19 cellular contexts compared by ENCODE assay signal in the genomic region with DNA sequence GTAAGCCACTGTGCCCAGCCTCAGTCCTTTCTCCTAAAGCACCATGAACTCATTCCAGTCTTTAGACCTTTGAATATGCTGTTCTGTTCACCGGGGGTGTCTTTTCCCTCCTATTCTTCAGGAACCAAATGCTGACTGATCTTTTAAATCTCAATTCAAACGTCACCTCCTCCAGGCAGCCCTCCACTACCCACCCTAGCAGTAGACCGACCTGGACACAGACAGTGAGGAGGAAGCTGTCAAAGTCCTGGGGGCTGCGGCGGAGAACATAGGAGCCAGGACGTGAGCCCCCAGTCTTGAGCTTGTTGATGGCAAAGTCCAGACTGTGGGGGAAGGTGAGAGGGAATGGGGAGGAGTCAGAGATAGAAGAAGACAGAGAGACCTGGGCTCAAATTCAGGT. TPM values are rescaled to one million over a fixed set of nuclear protein-coding genes. Genes with fewer than 3 reads are reported as not detected.
A peak's percentile ranks its signal among the peaks of the same experiment; 100 is the strongest.
DNase-seq lines count a peak whose midpoint lies in the region; ATAC-seq, FAIRE-seq and TF ChIP-seq lines count a peak whose summit lies in the region.
"Had no signal": no experiment of that assay in that cellular context is flagged by ENCODE, and none has a peak within 500 bp of the region (broad histone marks: within the 10 kb centered on the region; RNA-seq: fewer than 3 reads in every experiment).

No MANE protein-coding gene starts in this region.

- TF ChIP-seq EP300 in A549 (IDR thresholded peaks at IDR 0.05) = no peak

- intact Hi-C loops in CD8-positive, alpha-beta T cell (cut with DNase I, micrococcal nuclease) = no loop called here
- intact Hi-C loops in upper lobe of right lung (cut with DNase I) = no loop called here

- peaks cover 6% of the 10 kb centered on the region for H3K4me1 ChIP-seq in A549
- peaks cover 27% of the 10 kb centered on the region for H3K4me1 ChIP-seq in CD8-positive, alpha-beta T cell (ENCODE audit: insufficient read depth, low read length)
- H3K4me1 ChIP-seq in upper lobe of right lung = no peaks in the 10 kb centered on the region

- peak overlapping the region; percentile 18 for H3K27ac Mint-ChIP-seq in CD8-positive, alpha-beta T cell
- H3K27ac Mint-ChIP-seq in nephron progenitor cell = no peak overlapping the region

- H3K4me3 ChIP-seq in A549 (no peak overlapping the region), upper lobe of right lung (no peak overlapping the region), MG63 (no peak overlapping the region)
- H3K4me3 ChIP-seq in CD8-positive, alpha-beta T cell (ENCODE audit: low read depth, low read length) = no peak overlapping the region

- no peak for ATAC-seq in A549
- ATAC-seq in CD8-positive, alpha-beta T cell = no peak
- no peak for ATAC-seq in upper lobe of right lung
- ATAC-seq in GM18873 (IDR thresholded peaks at IDR 0.05; ENCODE audit: low FRiP score, unreplicated experiment) = no peak

- POLR2A ChIA-PET in A549 (lab: Yijun Ruan, JAX) = no interaction called here
- POLR2A ChIA-PET in CD8-positive, alpha-beta T cell (lab: Charles Lee) = interaction anchor here (1.0 kb wide), 1 partner anchor 9 kb away, joined by 4 read pairs; no protein-coding TSS in a partner anchor

- 73% methylated on average over 6 of the region's 6 CpGs for WGBS in A549 (ENCODE audit: missing lambda C conversion rate)

- H3K4me2 ChIP-seq in A549 = no peak overlapping the region

- no peak for TF ChIP-seq CTCF in A549 (IDR thresholded peaks at IDR 0.05)
- TF ChIP-seq CTCF in CD8-positive, alpha-beta T cell (IDR thresholded peaks at IDR 0.05) = no peak
- no peak for TF ChIP-seq CTCF in nephron progenitor cell (IDR thresholded peaks at IDR 0.05)
- TF ChIP-seq CTCF in upper lobe of right lung (IDR thresholded peaks at IDR 0.05) = no peak

- CTCF ChIA-PET in A549 (lab: Yijun Ruan, JAX) = interaction anchor here (0.7 to 5.4 kb wide), 3 partner anchors 16 to 157 kb away, joined by 3 to 19 read pairs (median 3); no protein-coding TSS in a partner anchor
- CTCF ChIA-PET in CD8-positive, alpha-beta T cell (lab: Charles Lee) = interaction anchor here (1.3 kb wide), 1 partner anchor 15 kb away, joined by 5 read pairs; no protein-coding TSS in a partner anchor

- H3K4me3 Mint-ChIP-seq in CD8-positive, alpha-beta T cell = no peak overlapping the region
- H3K4me3 Mint-ChIP-seq in nephron progenitor cell = peak overlapping the region; percentile 18

- H3K4me1 Mint-ChIP-seq in CD8-positive, alpha-beta T cell (ENCODE audit: low read depth) = peaks cover 34% of the 10 kb centered on the region
- peaks cover 25% of the 10 kb centered on the region for H3K4me1 Mint-ChIP-seq in nephron progenitor cell

- DNase-seq in A549 (ENCODE audit: low read depth in 1 of 2, low spot score in 1 of 2) (no peak), nephron progenitor cell (no peak), upper lobe of right lung (no peak), MG63 (no peak)
- DNase-seq in CD8-positive, alpha-beta T cell = no peak
- DNase-seq: ACHN, Calu3, DMS53, H7, NCI-H1092, NCI-H146, NCI-H2081, NCI-H748 treated with DMSO at 0.1 percent for 48 hours, OCI-M1, RPMI8226, SIG-M5 had no signal

- no peaks in the 10 kb centered on the region for H3K27me3 ChIP-seq in CD8-positive, alpha-beta T cell (ENCODE audit: insufficient read depth, low read length)
- no peaks in the 10 kb centered on the region for H3K27me3 ChIP-seq in upper lobe of right lung
- peaks cover 22% of the 10 kb centered on the region for H3K27me3 ChIP-seq in MG63

- no peak for FAIRE-seq in A549 (lab: Jason Lieb, UNC)

- peaks cover 83% of the 10 kb centered on the region for H3K36me3 ChIP-seq in CD8-positive, alpha-beta T cell (ENCODE audit: insufficient read depth, low read length)
- H3K36me3 ChIP-seq in upper lobe of right lung = peaks cover 9% of the 10 kb centered on the region
- no peaks in the 10 kb centered on the region for H3K36me3 ChIP-seq in MG63

- H3K9me3 ChIP-seq in A549 (no peaks in the 10 kb centered on the region), upper lobe of right lung (no peaks in the 10 kb centered on the region), MG63 (no peaks in the 10 kb centered on the region)
- no peaks in the 10 kb centered on the region for H3K9me3 ChIP-seq in CD8-positive, alpha-beta T cell (ENCODE audit: low read length)

- H3K27me3 Mint-ChIP-seq in CD8-positive, alpha-beta T cell (ENCODE audit: low read depth) = no peaks in the 10 kb centered on the region
- peaks cover 78% of the 10 kb centered on the region for H3K27me3 Mint-ChIP-seq in nephron progenitor cell (ENCODE audit: low read depth, poor library complexity)

- no peak overlapping the region for H3K27ac ChIP-seq in A549
- H3K27ac ChIP-seq in CD8-positive, alpha-beta T cell (ENCODE audit: low read depth, low read length) = no peak overlapping the region
- H3K27ac ChIP-seq in upper lobe of right lung = no peak overlapping the region

- H3K36me3 Mint-ChIP-seq in CD8-positive, alpha-beta T cell = peaks cover 87% of the 10 kb centered on the region
- H3K36me3 Mint-ChIP-seq in nephron progenitor cell (ENCODE audit: low read depth) = no peaks in the 10 kb centered on the region

- no peak for TF ChIP-seq POLR2A in A549 (IDR thresholded peaks at IDR 0.05; ENCODE audit: low read length)

- no peaks in the 10 kb centered on the region for H3K9me3 Mint-ChIP-seq in CD8-positive, alpha-beta T cell
- no peaks in the 10 kb centered on the region for H3K9me3 Mint-ChIP-seq in nephron progenitor cell

- no peak for TF ChIP-seq RAD21 in A549 (conservative IDR thresholded peaks at IDR 0.05 in 1 of 2, IDR thresholded peaks at IDR 0.05 in 1 of 2)

TF ChIP-seq in A549, 52 proteins besides CTCF, POLR2A, EP300 and RAD21:
- peak; percentile 69 for TF ChIP-seq ZFP36 (IDR thresholded peaks at IDR 0.05; ENCODE audit: borderline replicate concordance, partially characterized antibody)
- no peak for TF ChIP-seq ZC3H11A (IDR thresholded peaks at IDR 0.05)
- no peak for TF ChIP-seq SREBF2 (IDR thresholded peaks at IDR 0.05)
TF ChIP-seq in A549: peak in this region for 1.

RNA-seq across cellular contexts. Expression of gene JAK3, which starts 7.8 kb away (rescaled TPM):
- polyA plus RNA-seq in A549 (2011; rRNA removed) = 0.89 and 1.2 TPM in 2 replicates
- polyA plus RNA-seq in A549 (2012; cell fraction: cytosol; rRNA removed) = 0.26 and 0.38 TPM in 2 replicates
- polyA plus RNA-seq in A549 (2012; cell fraction: nucleus; rRNA removed) = 0.91 and 0.95 TPM in 2 replicates
- 0.24 to 0.40 TPM (median 0.31 TPM) in 3 replicates for polyA plus RNA-seq in A549 (2017; fragmentation: RNase III; extraction: RNeasy Plus Mini Kit Qiagen cat#74134 plus additional on column Dnase treatment)
- 2.6 and 2.8 TPM in 2 replicates for polyA minus RNA-seq in A549 (2011; rRNA and poly(A)+ RNA removed)
- 100 to 1,000 TPM; 113 to 119 TPM for total RNA-seq in CD8-positive, alpha-beta T cell
- 15.1 TPM for total RNA-seq in upper lobe of right lung
- total RNA-seq in MG63 (2014; rRNA removed; shearing (Covaris generic); ENCODE audit: low replicate concordance) = not detected in 2 replicates
- total RNA-seq: Calu3, MCF 10A had no signal

RNA-seq across cellular contexts. Expression of gene INSL3, which starts 18.7 kb away (rescaled TPM):
- polyA plus RNA-seq in A549 (2011; rRNA removed) (0.27 and 1.2 TPM in 2 replicates), A549 (2017; fragmentation: RNase III; extraction: RNeasy Plus Mini Kit Qiagen cat#74134 plus additional on column Dnase treatment) (0.25 to 0.32 TPM (median 0.28 TPM) in 3 replicates)
- polyA plus RNA-seq in A549 (2012; cell fraction: cytosol; rRNA removed) = 0.13 and 0.49 TPM in 2 replicates
- polyA plus RNA-seq in A549 (2012; cell fraction: nucleus; rRNA removed) = 0.58 TPM in 1 of 2 replicates, not detected in the other
- polyA minus RNA-seq in A549 (2011; rRNA and poly(A)+ RNA removed) = 1.5 TPM in 1 of 2 replicates, not detected in the other
- 1 to 10 TPM; 6.1 to 7.6 TPM for total RNA-seq in CD8-positive, alpha-beta T cell
- not detected for total RNA-seq in upper lobe of right lung
- total RNA-seq in MG63 (2014; rRNA removed; shearing (Covaris generic); ENCODE audit: low replicate concordance) = not detected in 2 replicates
- total RNA-seq: Calu3, H7, MCF 10A, NCI-H460 had no signal

RNA-seq across cellular contexts. Expression of gene RPL18A, which starts 19.7 kb away (rescaled TPM):
- polyA plus RNA-seq in A549 (2011; rRNA removed) = 624 and 696 TPM in 2 replicates
- polyA plus RNA-seq in A549 (2012; cell fraction: cytosol; rRNA removed) = 1,715 and 1,844 TPM in 2 replicates
- polyA plus RNA-seq in A549 (2012; cell fraction: nucleus; rRNA removed) = 964 and 1,082 TPM in 2 replicates
- 1,807 to 1,898 TPM (median 1,812 TPM) in 3 replicates for polyA plus RNA-seq in A549 (2017; fragmentation: RNase III; extraction: RNeasy Plus Mini Kit Qiagen cat#74134 plus additional on column Dnase treatment)
- 268 and 275 TPM in 2 replicates for polyA minus RNA-seq in A549 (2011; rRNA and poly(A)+ RNA removed)
- 1,000 to 10,000 TPM; 3,915 to 3,952 TPM for total RNA-seq in CD8-positive, alpha-beta T cell
- total RNA-seq in upper lobe of right lung = 1,315 TPM
- total RNA-seq in MG63 (2014; rRNA removed; shearing (Covaris generic); ENCODE audit: low replicate concordance) = 766 and 1,556 TPM in 2 replicates

RNA-seq across cellular contexts. Expression of gene SLC5A5, which starts 31.7 kb away (rescaled TPM):
- polyA plus RNA-seq in A549 (2011; rRNA removed) (0.25 TPM in 2 replicates), A549 (2017; fragmentation: RNase III; extraction: RNeasy Plus Mini Kit Qiagen cat#74134 plus additional on column Dnase treatment) (0.06 to 0.20 TPM (median 0.13 TPM) in 3 replicates)
- polyA plus RNA-seq in A549 (2012; cell fraction: cytosol; rRNA removed) = 0.08 and 0.09 TPM in 2 replicates
- 0.29 and 0.44 TPM in 2 replicates for polyA plus RNA-seq in A549 (2012; cell fraction: nucleus; rRNA removed)
- 0.58 TPM in 2 replicates for polyA minus RNA-seq in A549 (2011; rRNA and poly(A)+ RNA removed)
- 1 to 10 TPM; 1.2 to 1.3 TPM for total RNA-seq in CD8-positive, alpha-beta T cell
- total RNA-seq in upper lobe of right lung = not detected
- total RNA-seq in MG63 (2014; rRNA removed; shearing (Covaris generic); ENCODE audit: low replicate concordance) = not detected in 2 replicates
- total RNA-seq: Calu3, MCF 10A had no signal

RNA-seq across cellular contexts. Expression of gene B3GNT3, which starts 45.1 kb away (rescaled TPM):
- polyA plus RNA-seq in A549 (2011; rRNA removed) (2.7 and 4.8 TPM in 2 replicates), A549 (2017; fragmentation: RNase III; extraction: RNeasy Plus Mini Kit Qiagen cat#74134 plus additional on column Dnase treatment) (1.6 to 2.4 TPM (median 1.8 TPM) in 3 replicates)
- 0.61 and 0.80 TPM in 2 replicates for polyA plus RNA-seq in A549 (2012; cell fraction: cytosol; rRNA removed)
- polyA plus RNA-seq in A549 (2012; cell fraction: nucleus; rRNA removed) = 2.0 and 2.8 TPM in 2 replicates
- 3.0 and 3.3 TPM in 2 replicates for polyA minus RNA-seq in A549 (2011; rRNA and poly(A)+ RNA removed)
- not detected for total RNA-seq in CD8-positive, alpha-beta T cell
- 2.1 TPM for total RNA-seq in upper lobe of right lung
- not detected in 2 replicates for total RNA-seq in MG63 (2014; rRNA removed; shearing (Covaris generic); ENCODE audit: low replicate concordance)

Comparison
In these comparisons a context has a peak if more than half of its experiments do, and no peak if none do; other contexts are left out.
1. RNA of gene JAK3, which starts 7.8 kb away (total RNA-seq): 113 to 119 TPM in CD8-positive, alpha-beta T cell and 15.1 TPM in upper lobe of right lung (single experiment); not detected in MG63; every median in the first group is over 10 times any median in the second.